Comparison of ENCODE assay signal across 9 cellular contexts in genomic region chr3:172042136-172042535, GRCh38. TPM values are rescaled to one million over a fixed set of nuclear protein-coding genes. Genes with fewer than 3 reads are reported as not detected.
DNase-seq lines count a peak whose midpoint lies in the region; ATAC-seq and TF ChIP-seq lines count a peak whose summit lies in the region.
"Had no signal": no experiment of that assay in that cellular context is flagged by ENCODE, and none has a peak within 500 bp of the region (broad histone marks: within the 10 kb centered on the region; RNA-seq: fewer than 3 reads in every experiment).

No MANE protein-coding gene starts in this region.

- TF ChIP-seq POLR2A in sigmoid colon (IDR thresholded peaks at IDR 0.05) (no peak), lower leg skin (IDR thresholded peaks at IDR 0.05) (no peak)

- H3K4me3 ChIP-seq in WI38 (ENCODE audit: low read depth, low read length): peak overlapping the region; percentile 97
- H3K4me3 ChIP-seq in foreskin fibroblast (ENCODE audit: low read depth in 1 of 2, low read length in 2 of 2): peak overlapping the region; percentile 75 to 98
- peak overlapping the region in 3 of 4 donors; percentile 91 to 97 (median 96) for H3K4me3 ChIP-seq in sigmoid colon
- no peak overlapping the region for H3K4me3 ChIP-seq in lower leg skin (ENCODE audit: low read depth, poor library complexity, severe bottlenecking)

- H3K36me3 ChIP-seq in sigmoid colon: no peaks in the 10 kb centered on the region

- H3K27me3 ChIP-seq in sigmoid colon: no peaks in the 10 kb centered on the region

- TF ChIP-seq CTCF in WI38 (IDR thresholded peaks at IDR 0.05; ENCODE audit: low read depth, low read length) (no peak), foreskin fibroblast (IDR thresholded peaks at IDR 0.05; ENCODE audit: low read depth, low read length) (no peak), sigmoid colon (IDR thresholded peaks at IDR 0.05) (no peak), lower leg skin (IDR thresholded peaks at IDR 0.05) (no peak)

- peaks cover 0 to 66% (median 46%) of the 10 kb centered on the region in 4 donors for H3K4me1 ChIP-seq in sigmoid colon

- H3K9me3 ChIP-seq in sigmoid colon: no peaks in the 10 kb centered on the region

- H3K27ac ChIP-seq in sigmoid colon: peak overlapping the region; percentile 87 to 100 (median 98)

- TF ChIP-seq EP300 in sigmoid colon (IDR thresholded peaks at IDR 0.05): no peak

- DNase-seq in GM03348 (ENCODE audit: low spot score) (peak; percentile 31), foreskin fibroblast (no peak), sigmoid colon (no peak), lower leg skin (ENCODE audit: low spot score in 2 of 2) (no peak), NCI-H226 (no peak)
- DNase-seq: NCI-H526 had no signal

- intact Hi-C loops in sigmoid colon (cut with DNase I) (loop anchor here (5.0 kb wide), 6 partner anchors 85 to 1175 kb away; no protein-coding TSS in a partner anchor), lower leg skin (cut with DNase I; ENCODE audit: low total_unique reads) (no loop called here)

- ATAC-seq in HG02840 (IDR thresholded peaks at IDR 0.05; ENCODE audit: low FRiP score, unreplicated experiment) (no peak), HG03039 (IDR thresholded peaks at IDR 0.05; ENCODE audit: unreplicated experiment) (no peak)

- WGBS in sigmoid colon, 2 donors: 77 to 79% methylated on average over 5 of the region's 5 CpGs
- 50 to 54% methylated on average over 5 of the region's 5 CpGs for WGBS in lower leg skin, 2 donors

RNA-seq across cellular contexts. Expression of gene FNDC3B, which starts 2.8 kb away (rescaled TPM):
- total RNA-seq in sigmoid colon (10 to 100 TPM; 50.3 to 93.9 (median 63.0) TPM), lower leg skin (10 to 100 TPM; 22.9 to 39.3 (median 23.2) TPM)
- polyA plus RNA-seq in sigmoid colon: 10 to 100 TPM; 16.2 to 25.7 (median 18.0) TPM
